In the genomic region with DNA sequence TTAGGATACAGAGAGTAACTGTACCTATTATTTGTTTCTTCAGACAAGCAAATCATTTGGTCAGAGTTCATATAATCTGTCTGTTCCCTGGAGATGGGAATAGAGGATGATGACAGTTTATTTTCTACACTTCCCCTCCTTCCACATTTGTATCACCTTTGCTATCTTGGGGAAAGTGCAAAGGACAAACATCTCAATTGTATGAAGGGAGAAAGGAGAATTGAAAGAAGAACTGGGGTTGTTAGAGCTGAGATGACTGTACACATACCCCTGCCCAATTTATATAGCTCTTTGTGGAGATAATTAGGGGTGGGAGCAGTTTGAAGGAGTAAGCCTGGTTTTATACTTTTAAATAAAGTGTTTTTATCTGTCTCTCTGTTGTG, we compare ENCODE assay signal across 11 cellular contexts. TPM values are rescaled to one million over a fixed set of nuclear protein-coding genes. Genes with fewer than 3 reads are reported as not detected.
DNase-seq lines count a peak whose midpoint lies in the region; ATAC-seq, FAIRE-seq and TF ChIP-seq lines count a peak whose summit lies in the region.
"Had no signal": no experiment of that assay in that cellular context is flagged by ENCODE, and none has a peak within 500 bp of the region (broad histone marks: within the 10 kb centered on the region; RNA-seq: fewer than 3 reads in every experiment).

No MANE protein-coding gene starts in this region.

- H2AK5ac ChIP-seq in IMR-90 (ENCODE audit: low read depth, low read length) = peak overlapping the region; percentile 99

- H3K56ac ChIP-seq in IMR-90 (ENCODE audit: extremely low read depth, insufficient read depth, low read length) = peak overlapping the region; percentile 99

- peak overlapping the region; percentile 93 for H4K5ac ChIP-seq in IMR-90 (ENCODE audit: low read depth, low read length)

- peaks cover 25% of the 10 kb centered on the region for H3K79me2 ChIP-seq in K562 (ENCODE audit: control insufficient read depth, insufficient read depth, low read length)

- H3K9me1 ChIP-seq in IMR-90 (ENCODE audit: insufficient read depth, low read length) = peaks cover 10% of the 10 kb centered on the region
- H3K9me1 ChIP-seq in K562 (ENCODE audit: control insufficient read depth, insufficient read depth, low read length) = no peaks in the 10 kb centered on the region

- H3K36me3 ChIP-seq in IMR-90 (ENCODE audit: control insufficient read depth, insufficient read depth, low read length) (no peaks in the 10 kb centered on the region), K562 (ENCODE audit: control insufficient read depth, insufficient read depth, low read length) (peaks cover 16% of the 10 kb centered on the region), thymus (ENCODE audit: control insufficient read depth, insufficient read depth) (no peaks in the 10 kb centered on the region)

- peak overlapping the region; percentile 79 for H3K4me2 ChIP-seq in IMR-90 (ENCODE audit: low read depth, low read length)
- H3K4me2 ChIP-seq in K562 (ENCODE audit: insufficient read depth, low read length) = peak overlapping the region; percentile 73

- peak overlapping the region; percentile 92 for H3K18ac ChIP-seq in IMR-90 (ENCODE audit: low read depth, low read length)

- TF ChIP-seq CTCF in IMR-90 (conservative IDR thresholded peaks at IDR 0.05; ENCODE audit: low read depth, low read length) (no peak), K562 (IDR thresholded peaks at IDR 0.05 in 2 of 3, conservative IDR thresholded peaks at IDR 0.05 in 1 of 3; ENCODE audit: insufficient read depth in 2 of 3, low read depth in 1 of 3, low read length in 3 of 3) (no peak)

- H3K4me1 ChIP-seq in IMR-90 (ENCODE audit: control insufficient read depth, insufficient read depth, low read length) (peaks cover 16% of the 10 kb centered on the region), K562 (replicated peaks in 1 of 2; ENCODE audit: control insufficient read depth in 2 of 2, insufficient read depth in 2 of 2, low read length in 2 of 2) (peaks cover 24 to 59% of the 10 kb centered on the region in 2 experiments), thymus (ENCODE audit: control insufficient read depth, insufficient read depth, low read length) (peaks cover 31% of the 10 kb centered on the region)

- peak overlapping the region; percentile 99 for H2AK9ac ChIP-seq in IMR-90 (replicated peaks; ENCODE audit: low read depth, low read length, poor library complexity)

- DNase-seq in IMR-90 (no peak), K562 (ENCODE audit: extremely low read depth in 1 of 4, low spot score in 3 of 4) (no peak), medulla oblongata (ENCODE audit: extremely low spot score) (peak; percentile 36), DMS 273 treated with DMSO at 0.1 percent for 48 hours (lab: John Stamatoyannopoulos, UW) (no peak)

- peak overlapping the region; percentile 100 for H4K91ac ChIP-seq in IMR-90 (ENCODE audit: insufficient read depth, low read depth, low read length)

- H4K8ac ChIP-seq in IMR-90 (ENCODE audit: low read depth in 2 of 2, low read length in 2 of 2) = peak overlapping the region; percentile 88 to 100

- peak overlapping the region; percentile 97 for H2BK15ac ChIP-seq in IMR-90 (ENCODE audit: low read depth, low read length)

- CTCF ChIA-PET in IMR-90 (lab: Yijun Ruan, JAX) (interaction anchor here (0.9 to 3.4 kb wide), 4 partner anchors 15 to 30 kb away, joined by 4 to 29 read pairs (median 14); a partner anchor contains a TSS), K562 (lab: Yijun Ruan, JAX; ENCODE audit: low intra/inter-chr PET ratio) (interaction anchor here (1.1 to 3.8 kb wide), 3 partner anchors 29 to 54 kb away, joined by 3 to 37 read pairs (median 17); no protein-coding TSS in a partner anchor)

- peak overlapping the region; percentile 98 for H2BK120ac ChIP-seq in IMR-90 (ENCODE audit: low read depth, low read length)

- peak overlapping the region; percentile 93 for H2BK20ac ChIP-seq in IMR-90 (ENCODE audit: low read depth, low read length)

- H2AFZ ChIP-seq in IMR-90 (replicated peaks; ENCODE audit: low read length, poor library complexity) (peak overlapping the region; percentile 85), K562 (ENCODE audit: low read depth, low read length) (peak overlapping the region; percentile 42)

- peak overlapping the region; percentile 87 for H3K27ac ChIP-seq in IMR-90 (ENCODE audit: insufficient read depth, low read length)
- peak overlapping the region; percentile 96 for H3K27ac ChIP-seq in K562 (ENCODE audit: extremely low read depth, low read depth, low read length)
- peak overlapping the region; percentile 96 for H3K27ac ChIP-seq in thymus (ENCODE audit: low read depth)

- peak overlapping the region; percentile 100 for H3K14ac ChIP-seq in IMR-90 (replicated peaks; ENCODE audit: low read depth, low read length)

- H3K4me3 ChIP-seq in IMR-90 (ENCODE audit: insufficient read depth, low read depth, low read length) (no peak overlapping the region), K562 (no peak overlapping the region), thymus (ENCODE audit: low read length) (peak overlapping the region; percentile 38)

- H3K79me1 ChIP-seq in IMR-90 (ENCODE audit: low read depth in 1 of 2, low read length in 2 of 2) = peaks cover 0 to 12% of the 10 kb centered on the region in 2 experiments; a peak in 3 of 4 replicates

- TF ChIP-seq POLR2A in IMR-90 (IDR thresholded peaks at IDR 0.05; ENCODE audit: low read depth, low read length) (no peak), K562 (conservative IDR thresholded peaks at IDR 0.05) (no peak)

- H3K9me3 ChIP-seq in IMR-90 (ENCODE audit: control insufficient read depth, insufficient read depth, low read length) = no peaks in the 10 kb centered on the region
- no peaks in the 10 kb centered on the region for H3K9me3 ChIP-seq in K562 (replicated peaks; ENCODE audit: control insufficient read depth, insufficient read depth, low read depth, low read length)
- no peaks in the 10 kb centered on the region for H3K9me3 ChIP-seq in thymus (ENCODE audit: control insufficient read depth)

- H3K4ac ChIP-seq in IMR-90 (ENCODE audit: low read depth, low read length) = peak overlapping the region; percentile 100

- peak overlapping the region; percentile 100 for H3K23ac ChIP-seq in IMR-90 (ENCODE audit: low read depth, low read length)

- POLR2A ChIA-PET in IMR-90 (lab: Charles Lee; ENCODE audit: unreplicated experiment) = interaction anchor here (1.0 to 2.4 kb wide), 4 partner anchors 11 to 29 kb away, joined by 3 to 11 read pairs (median 4); no protein-coding TSS in a partner anchor
- POLR2A ChIA-PET in K562 (lab: Yijun Ruan, JAX) = interaction anchor here (0.9 to 15.5 kb wide), 7 partner anchors 13 to 54 kb away, joined by 3 to 320 read pairs (median 7); a partner anchor contains a TSS

- H2BK5ac ChIP-seq in IMR-90 (ENCODE audit: low read depth, low read length, poor library complexity, severe bottlenecking) = peak overlapping the region; percentile 99

- H4K20me1 ChIP-seq in IMR-90 (ENCODE audit: insufficient read depth, low read length) (no peaks in the 10 kb centered on the region), K562 (replicated peaks; ENCODE audit: control insufficient read depth, insufficient read depth, low read length) (no peaks in the 10 kb centered on the region)

- H3K27me3 ChIP-seq in IMR-90 (ENCODE audit: control insufficient read depth, insufficient read depth, low read length) = no peaks in the 10 kb centered on the region
- H3K27me3 ChIP-seq in K562 (ENCODE audit: control insufficient read depth in 2 of 2, insufficient read depth in 2 of 2, low read length in 2 of 2) = no peaks in the 10 kb centered on the region
- H3K27me3 ChIP-seq in thymus (ENCODE audit: control insufficient read depth, insufficient read depth) = no peaks in the 10 kb centered on the region

- BruUV-seq in IMR-90 (replicated peaks; lab: Mats Ljungman, UMichigan) = no TSS peak
- TSS peak; percentile 86 for BruUV-seq in K562 (replicated peaks; lab: Mats Ljungman, UMichigan)

- ATAC-seq in IMR-90 (ENCODE audit: low read depth) = no peak
- ATAC-seq in K562 = no peak
- no peak for ATAC-seq in HG03097 (IDR thresholded peaks at IDR 0.05; ENCODE audit: low FRiP score, unreplicated experiment)
- no peak for ATAC-seq in HG02852 (IDR thresholded peaks at IDR 0.05; ENCODE audit: unreplicated experiment)

- no peak for TF ChIP-seq RAD21 in IMR-90 (IDR thresholded peaks at IDR 0.05; ENCODE audit: low read length)
- TF ChIP-seq RAD21 in K562 (CRISPR knock-in tag; conservative IDR thresholded peaks at IDR 0.05 in 1 of 2, IDR thresholded peaks at IDR 0.05 in 1 of 2) = no peak

- H3K9ac ChIP-seq in IMR-90 (ENCODE audit: low read depth, low read length) = peak overlapping the region; percentile 86
- H3K9ac ChIP-seq in K562 (ENCODE audit: insufficient read depth in 1 of 2, low read depth in 2 of 2, low read length in 2 of 2) = peak overlapping the region; percentile 81 to 86; a peak in 3 of 4 replicates

- no peak for TF ChIP-seq EP300 in K562 (IDR thresholded peaks at IDR 0.05; ENCODE audit: low read length)

- intact Hi-C loops in IMR-90 (cut with micrococcal nuclease) = no loop called here
- intact Hi-C loops in K562 (cut with micrococcal nuclease) = no loop called here

- in situ Hi-C loops in IMR-90 (cut with MboI; ENCODE audit: low sequenced_read_pairs) = no loop called here
- in situ Hi-C loops in K562 (cut with MboI) = no loop called here

- dilution Hi-C loops in IMR-90 (cut with HindIII; ENCODE audit: low sequenced_read_pairs, unreplicated experiment) = no loop called here

- FAIRE-seq in K562 (lab: Jason Lieb, UNC) = no peak
- FAIRE-seq: GM12892 had no signal

RNA-seq across cellular contexts. Expression of a gene that starts 14.0 kb away (rescaled TPM):
- total RNA-seq in IMR-90 (2012; rRNA removed) (7.9 and 10.3 TPM in 2 replicates), K562 (2014; rRNA removed) (28.5 and 29.6 TPM in 2 replicates), K562 (2014; rRNA removed; fragmentation: Illumina TruSeq; extraction: Trizol) (38.6 and 48.4 TPM in 2 replicates), K562 (2015; rRNA removed; fragmentation: Illumina TruSeq; extraction: Trizol) (35.2 and 38.2 TPM in 2 replicates), K562 (2021) (17.3 and 21.1 TPM in 2 replicates)
- polyA plus RNA-seq in IMR-90 (2012; rRNA removed) (15.3 and 16.3 TPM in 2 replicates), K562 (2011; rRNA removed) (31.0 and 39.4 TPM in 2 replicates), K562 (2014; fragmentation: Illumina TruSeq; extraction: Trizol) (47.6 and 47.9 TPM in 2 replicates), K562 (2014; fragmentation: Nextera tagmentation; extraction: Ambion mirVana) (10 to 100 TPM; 14.6 to 21.7 TPM), K562 (2014; rRNA removed) (36.1 and 48.4 TPM in 2 replicates), thymus (89.6 TPM)
- 7.8 and 9.4 TPM in 2 replicates for polyA plus RNA-seq in IMR-90 (2012; cell fraction: cytosol; rRNA removed)
- polyA plus RNA-seq in IMR-90 (2012; cell fraction: nucleus; rRNA removed; ENCODE audit: low replicate concordance) = 4.0 and 8.8 TPM in 2 replicates
- 13.4 and 16.3 TPM in 2 replicates for total RNA-seq in K562 (2011; cell fraction: chromatin; rRNA removed; ENCODE audit: low replicate concordance)
- 10.0 TPM in 2 replicates for total RNA-seq in K562 (2011; cell fraction: nucleolus; rRNA removed)
- total RNA-seq in K562 (2011; cell fraction: nucleoplasm; rRNA removed) = 9.5 and 10.3 TPM in 2 replicates
- 20.4 and 22.2 TPM in 2 replicates for polyA plus RNA-seq in K562 (2011; cell fraction: cytosol; rRNA removed)
- 18.8 and 22.7 TPM in 2 replicates for polyA plus RNA-seq in K562 (2011; cell fraction: nucleus; rRNA removed)
- polyA plus RNA-seq in K562 (2012) = 37.6 and 38.4 TPM in 2 replicates
- 13.5 and 15.8 TPM in 2 replicates for polyA minus RNA-seq in K562 (2011; rRNA and poly(A)+ RNA removed)
- polyA minus RNA-seq in K562 (2011; cell fraction: cytosol; rRNA and poly(A)+ RNA removed) = 8.9 and 9.3 TPM in 2 replicates
- polyA minus RNA-seq in K562 (2011; cell fraction: nucleus; rRNA and poly(A)+ RNA removed) = 7.8 and 13.4 TPM in 2 replicates

RNA-seq across cellular contexts. Expression of a gene that starts 14.1 kb away (rescaled TPM):
- 0.56 and 0.90 TPM in 2 replicates for total RNA-seq in IMR-90 (2012; rRNA removed)
- 1.9 and 2.3 TPM in 2 replicates for polyA plus RNA-seq in IMR-90 (2012; rRNA removed)
- polyA plus RNA-seq in IMR-90 (2012; cell fraction: cytosol; rRNA removed) = 1.6 and 1.9 TPM in 2 replicates
- polyA plus RNA-seq in IMR-90 (2012; cell fraction: nucleus; rRNA removed; ENCODE audit: low replicate concordance) = 2.6 and 2.9 TPM in 2 replicates
- total RNA-seq in K562 (2011; cell fraction: chromatin; rRNA removed; ENCODE audit: low replicate concordance) = 1.7 and 2.2 TPM in 2 replicates
- total RNA-seq in K562 (2011; cell fraction: nucleolus; rRNA removed) = 2.3 and 3.2 TPM in 2 replicates
- total RNA-seq in K562 (2011; cell fraction: nucleoplasm; rRNA removed) = 2.1 and 2.3 TPM in 2 replicates
- 0.41 and 0.86 TPM in 2 replicates for total RNA-seq in K562 (2014; rRNA removed)
- 0.18 and 0.38 TPM in 2 replicates for total RNA-seq in K562 (2014; rRNA removed; fragmentation: Illumina TruSeq; extraction: Trizol)
- total RNA-seq in K562 (2015; rRNA removed; fragmentation: Illumina TruSeq; extraction: Trizol) = 0.43 and 0.45 TPM in 2 replicates
- total RNA-seq in K562 (2021) = 0.89 and 1.6 TPM in 2 replicates
- polyA plus RNA-seq in K562 (2011; rRNA removed) = 0.81 and 1.0 TPM in 2 replicates
- 0.80 and 1.2 TPM in 2 replicates for polyA plus RNA-seq in K562 (2011; cell fraction: cytosol; rRNA removed)
- 3.0 and 4.9 TPM in 2 replicates for polyA plus RNA-seq in K562 (2011; cell fraction: nucleus; rRNA removed)
- 0.68 and 1.0 TPM in 2 replicates for polyA plus RNA-seq in K562 (2012)
- polyA plus RNA-seq in K562 (2014; fragmentation: Illumina TruSeq; extraction: Trizol) = 0.80 and 0.91 TPM in 2 replicates
- under 1 TPM; 0.06 to 0.07 TPM for polyA plus RNA-seq in K562 (2014; fragmentation: Nextera tagmentation; extraction: Ambion mirVana)
- 0.64 and 0.81 TPM in 2 replicates for polyA plus RNA-seq in K562 (2014; rRNA removed)
- polyA minus RNA-seq in K562 (2011; rRNA and poly(A)+ RNA removed) = 0.49 and 0.72 TPM in 2 replicates
- 0.38 and 1.2 TPM in 2 replicates for polyA minus RNA-seq in K562 (2011; cell fraction: cytosol; rRNA and poly(A)+ RNA removed)
- 1.9 and 2.0 TPM in 2 replicates for polyA minus RNA-seq in K562 (2011; cell fraction: nucleus; rRNA and poly(A)+ RNA removed)
- polyA plus RNA-seq in thymus = 0.89 TPM

RNA-seq across cellular contexts. Expression of a gene that starts 17.9 kb away (rescaled TPM):
- total RNA-seq in IMR-90 (2012; rRNA removed) = 60.0 and 77.2 TPM in 2 replicates
- 21.8 and 36.4 TPM in 2 replicates for polyA plus RNA-seq in IMR-90 (2012; rRNA removed)
- 26.3 and 27.4 TPM in 2 replicates for polyA plus RNA-seq in IMR-90 (2012; cell fraction: cytosol; rRNA removed)
- polyA plus RNA-seq in IMR-90 (2012; cell fraction: nucleus; rRNA removed; ENCODE audit: low replicate concordance) = 16.0 and 36.0 TPM in 2 replicates
- total RNA-seq in K562 (2011; cell fraction: chromatin; rRNA removed; ENCODE audit: low replicate concordance) = 1,167 and 1,393 TPM in 2 replicates
- 716 and 782 TPM in 2 replicates for total RNA-seq in K562 (2011; cell fraction: nucleolus; rRNA removed)
- total RNA-seq in K562 (2011; cell fraction: nucleoplasm; rRNA removed) = 756 and 864 TPM in 2 replicates
- 202 and 226 TPM in 2 replicates for total RNA-seq in K562 (2014; rRNA removed)
- total RNA-seq in K562 (2014; rRNA removed; fragmentation: Illumina TruSeq; extraction: Trizol) = 278 and 307 TPM in 2 replicates
- 217 and 235 TPM in 2 replicates for total RNA-seq in K562 (2015; rRNA removed; fragmentation: Illumina TruSeq; extraction: Trizol)
- total RNA-seq in K562 (2021) = 257 and 263 TPM in 2 replicates
- 499 and 553 TPM in 2 replicates for polyA plus RNA-seq in K562 (2011; rRNA removed)
- polyA plus RNA-seq in K562 (2011; cell fraction: cytosol; rRNA removed) = 244 and 270 TPM in 2 replicates
- polyA plus RNA-seq in K562 (2011; cell fraction: nucleus; rRNA removed) = 1,140 and 1,617 TPM in 2 replicates
- 256 and 452 TPM in 2 replicates for polyA plus RNA-seq in K562 (2012)
- 253 and 295 TPM in 2 replicates for polyA plus RNA-seq in K562 (2014; fragmentation: Illumina TruSeq; extraction: Trizol)
- polyA plus RNA-seq in K562 (2014; fragmentation: Nextera tagmentation; extraction: Ambion mirVana) = 100 to 1,000 TPM; 120 to 237 TPM
- 249 and 259 TPM in 2 replicates for polyA plus RNA-seq in K562 (2014; rRNA removed)
- 595 and 605 TPM in 2 replicates for polyA minus RNA-seq in K562 (2011; rRNA and poly(A)+ RNA removed)
- 116 and 223 TPM in 2 replicates for polyA minus RNA-seq in K562 (2011; cell fraction: cytosol; rRNA and poly(A)+ RNA removed)
- 667 and 1,436 TPM in 2 replicates for polyA minus RNA-seq in K562 (2011; cell fraction: nucleus; rRNA and poly(A)+ RNA removed)
- 1,022 TPM for polyA plus RNA-seq in thymus

RNA-seq across cellular contexts. Expression of a gene that starts 20.7 kb away (rescaled TPM):
- 14.7 and 18.3 TPM in 2 replicates for total RNA-seq in IMR-90 (2012; rRNA removed)
- 26.9 and 28.8 TPM in 2 replicates for polyA plus RNA-seq in IMR-90 (2012; rRNA removed)
- polyA plus RNA-seq in IMR-90 (2012; cell fraction: cytosol; rRNA removed) = 19.4 and 24.0 TPM in 2 replicates
- polyA plus RNA-seq in IMR-90 (2012; cell fraction: nucleus; rRNA removed; ENCODE audit: low replicate concordance) = 7.0 and 14.4 TPM in 2 replicates
- 5.2 and 6.2 TPM in 2 replicates for total RNA-seq in K562 (2011; cell fraction: chromatin; rRNA removed; ENCODE audit: low replicate concordance)
- 4.7 and 4.8 TPM in 2 replicates for total RNA-seq in K562 (2011; cell fraction: nucleolus; rRNA removed)
- 8.9 and 14.7 TPM in 2 replicates for total RNA-seq in K562 (2011; cell fraction: nucleoplasm; rRNA removed)
- 7.4 and 10.7 TPM in 2 replicates for total RNA-seq in K562 (2014; rRNA removed)
- total RNA-seq in K562 (2014; rRNA removed; fragmentation: Illumina TruSeq; extraction: Trizol) = 10.0 and 11.0 TPM in 2 replicates
- 11.7 and 12.9 TPM in 2 replicates for total RNA-seq in K562 (2015; rRNA removed; fragmentation: Illumina TruSeq; extraction: Trizol)
- 15.7 and 16.4 TPM in 2 replicates for total RNA-seq in K562 (2021)
- 20.6 and 26.5 TPM in 2 replicates for polyA plus RNA-seq in K562 (2011; rRNA removed)
- polyA plus RNA-seq in K562 (2011; cell fraction: cytosol; rRNA removed) = 23.9 and 30.3 TPM in 2 replicates
- polyA plus RNA-seq in K562 (2011; cell fraction: nucleus; rRNA removed) = 5.3 and 5.5 TPM in 2 replicates
- polyA plus RNA-seq in K562 (2012) = 4.7 and 8.4 TPM in 2 replicates
- polyA plus RNA-seq in K562 (2014; fragmentation: Illumina TruSeq; extraction: Trizol) = 10.5 and 12.5 TPM in 2 replicates
- 1 to 10 TPM; 4.6 to 9.2 TPM for polyA plus RNA-seq in K562 (2014; fragmentation: Nextera tagmentation; extraction: Ambion mirVana)
- 13.5 and 16.1 TPM in 2 replicates for polyA plus RNA-seq in K562 (2014; rRNA removed)
- polyA minus RNA-seq in K562 (2011; rRNA and poly(A)+ RNA removed) = 17.0 and 21.0 TPM in 2 replicates
- 11.1 and 12.0 TPM in 2 replicates for polyA minus RNA-seq in K562 (2011; cell fraction: cytosol; rRNA and poly(A)+ RNA removed)
- 1.8 and 3.0 TPM in 2 replicates for polyA minus RNA-seq in K562 (2011; cell fraction: nucleus; rRNA and poly(A)+ RNA removed)
- 22.0 TPM for polyA plus RNA-seq in thymus

RNA-seq across cellular contexts. Expression of a gene that starts 43.1 kb away (rescaled TPM):
- total RNA-seq in IMR-90 (2012; rRNA removed) = not detected in 2 replicates
- not detected in 2 replicates for polyA plus RNA-seq in IMR-90 (2012; rRNA removed)
- polyA plus RNA-seq in IMR-90 (2012; cell fraction: cytosol; rRNA removed) = not detected in 2 replicates
- not detected in 2 replicates for polyA plus RNA-seq in IMR-90 (2012; cell fraction: nucleus; rRNA removed; ENCODE audit: low replicate concordance)
- total RNA-seq in K562 (2011; cell fraction: chromatin; rRNA removed; ENCODE audit: low replicate concordance) = 6.4 and 7.7 TPM in 2 replicates
- 5.4 and 7.8 TPM in 2 replicates for total RNA-seq in K562 (2011; cell fraction: nucleolus; rRNA removed)
- total RNA-seq in K562 (2011; cell fraction: nucleoplasm; rRNA removed) = 6.4 and 6.9 TPM in 2 replicates
- total RNA-seq in K562 (2014; rRNA removed) = 1.1 and 2.5 TPM in 2 replicates
- total RNA-seq in K562 (2014; rRNA removed; fragmentation: Illumina TruSeq; extraction: Trizol) = 2.1 and 3.3 TPM in 2 replicates
- 1.9 and 2.9 TPM in 2 replicates for total RNA-seq in K562 (2015; rRNA removed; fragmentation: Illumina TruSeq; extraction: Trizol)
- total RNA-seq in K562 (2021) = 2.1 and 2.9 TPM in 2 replicates
- 3.2 and 6.6 TPM in 2 replicates for polyA plus RNA-seq in K562 (2011; rRNA removed)
- polyA plus RNA-seq in K562 (2011; cell fraction: cytosol; rRNA removed) = 3.0 and 4.6 TPM in 2 replicates
- polyA plus RNA-seq in K562 (2011; cell fraction: nucleus; rRNA removed) = 3.7 and 5.5 TPM in 2 replicates
- 2.9 and 4.8 TPM in 2 replicates for polyA plus RNA-seq in K562 (2012)
- 2.7 and 3.0 TPM in 2 replicates for polyA plus RNA-seq in K562 (2014; fragmentation: Illumina TruSeq; extraction: Trizol)
- 1 to 10 TPM; 1.0 to 1.3 TPM for polyA plus RNA-seq in K562 (2014; fragmentation: Nextera tagmentation; extraction: Ambion mirVana)
- polyA plus RNA-seq in K562 (2014; rRNA removed) = 2.4 and 5.5 TPM in 2 replicates
- 4.3 and 4.5 TPM in 2 replicates for polyA minus RNA-seq in K562 (2011; rRNA and poly(A)+ RNA removed)
- polyA minus RNA-seq in K562 (2011; cell fraction: cytosol; rRNA and poly(A)+ RNA removed) = 0.73 and 2.8 TPM in 2 replicates
- polyA minus RNA-seq in K562 (2011; cell fraction: nucleus; rRNA and poly(A)+ RNA removed) = 2.3 and 2.7 TPM in 2 replicates
- polyA plus RNA-seq in thymus = 0.62 TPM
- total RNA-seq: activated naive CD4-positive, alpha-beta T cell treated with anti-CD3 and anti-CD28 coated beads for 36 hours; M059J; SK-MEL-5 had no signal
